ENCODE assay signal across 17 cellular contexts in the genomic region with DNA sequence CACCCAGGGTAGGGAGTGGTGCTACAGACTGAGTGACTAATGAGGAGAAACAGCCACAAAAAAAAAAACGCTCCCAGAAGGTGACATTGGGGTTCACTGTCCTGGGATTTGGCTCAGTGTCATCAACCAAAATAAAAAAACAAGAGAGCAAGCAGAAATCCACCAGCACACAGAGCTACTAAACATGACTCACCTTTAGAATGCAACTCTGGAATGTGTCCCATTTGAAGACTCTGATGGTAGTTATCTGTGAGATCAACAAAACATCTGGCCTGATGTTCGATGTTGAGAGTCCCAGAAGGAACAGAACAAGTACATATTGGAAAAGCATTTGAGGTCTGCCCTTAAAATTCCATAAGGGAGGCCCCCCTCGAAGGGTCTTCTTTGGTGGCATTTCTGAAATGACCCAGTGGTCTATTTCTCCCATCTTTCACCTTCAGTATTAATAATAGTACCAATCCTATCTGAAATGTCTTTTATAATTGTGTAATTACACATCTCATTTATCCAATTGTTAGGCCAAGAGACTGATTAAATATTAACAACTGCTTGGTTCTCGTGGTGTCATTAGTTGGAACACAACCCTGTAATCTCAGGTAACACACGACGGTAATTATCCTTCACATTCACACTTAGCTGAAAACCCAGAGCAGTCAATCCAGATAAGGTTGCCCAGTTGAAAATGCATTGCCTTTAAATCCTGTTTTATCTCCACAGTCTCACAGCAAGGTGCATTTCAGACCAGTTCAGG.
DNase-seq lines count a peak whose midpoint lies in the region; ATAC-seq, FAIRE-seq and TF ChIP-seq lines count a peak whose summit lies in the region.
"Had no signal": no experiment of that assay in that cellular context is flagged by ENCODE, and none has a peak within 500 bp of the region (broad histone marks: within the 10 kb centered on the region; RNA-seq: fewer than 3 reads in every experiment).

No MANE protein-coding gene starts in this region.

- H3K4me2 ChIP-seq in endothelial cell of umbilical vein (ENCODE audit: insufficient read depth, low read length): no peak overlapping the region

- no peaks in the 10 kb centered on the region for H3K9me3 Mint-ChIP-seq in nephron
- H3K9me3 Mint-ChIP-seq: dendritic cell treated with granulocyte-macrophage colony-stimulating factor and Interleukin-4, amounts not matched to agents 40 ng/mL and 50 ng/mL, for 4 days; T-cell had no signal

- H3K4me3 ChIP-seq in endothelial cell of umbilical vein (replicated peaks in 1 of 3; ENCODE audit: insufficient read depth in 1 of 3, low read depth in 1 of 3, low read length in 3 of 3): no peak overlapping the region
- H3K4me3 ChIP-seq: ascending aorta, HAP-1, transverse colon had no signal

- no peaks in the 10 kb centered on the region for H3K9me1 ChIP-seq in endothelial cell of umbilical vein (replicated peaks; ENCODE audit: control insufficient read depth, extremely low read depth, insufficient read depth, low read length)

- H3K4me1 ChIP-seq in endothelial cell of umbilical vein (ENCODE audit: control insufficient read depth, extremely low read depth, insufficient read depth, low read length): no peaks in the 10 kb centered on the region

- dilution Hi-C loops in endothelial cell of umbilical vein (cut with MboI; ENCODE audit: extremely low pct_ligation_motif_present, low sequenced_read_pairs): no loop called here

- H3K9ac ChIP-seq in endothelial cell of umbilical vein (replicated peaks; ENCODE audit: extremely low read depth, insufficient read depth, low read length): no peak overlapping the region

- no peak overlapping the region for H2AFZ ChIP-seq in endothelial cell of umbilical vein (ENCODE audit: low read depth, low read length)

- TF ChIP-seq POLR2A in endothelial cell of umbilical vein (IDR thresholded peaks at IDR 0.05; ENCODE audit: low read depth, low read length): no peak

- H3K27ac Mint-ChIP-seq in nephron: peak overlapping the region; percentile 29 to 85 (median 34)
- H3K27ac Mint-ChIP-seq: B cell; dendritic cell treated with granulocyte-macrophage colony-stimulating factor and Interleukin-4, amounts not matched to agents 40 ng/mL and 50 ng/mL, for 4 days; T-cell had no signal

- POLR2A ChIA-PET in endothelial cell of umbilical vein (lab: Charles Lee): interaction anchor here (0.7 kb wide), 1 partner anchor 355 kb away, joined by 4 read pairs; no protein-coding TSS in a partner anchor

- H3K27me3 ChIP-seq in endothelial cell of umbilical vein (ENCODE audit: control insufficient read depth in 2 of 2, insufficient read depth in 2 of 2, low read length in 2 of 2): no peaks in the 10 kb centered on the region
- H3K27me3 ChIP-seq: ascending aorta, transverse colon had no signal

- H3K36me3 ChIP-seq in endothelial cell of umbilical vein (ENCODE audit: control insufficient read depth in 2 of 2, extremely low read depth in 1 of 2, insufficient read depth in 2 of 2, low read length in 2 of 2): no peaks in the 10 kb centered on the region
- H3K36me3 ChIP-seq: ascending aorta, HAP-1, transverse colon had no signal

- ATAC-seq in HG02981 (IDR thresholded peaks at IDR 0.05; ENCODE audit: unreplicated experiment): no peak
- ATAC-seq: T-cell had no signal

- no peaks in the 10 kb centered on the region for H4K20me1 ChIP-seq in endothelial cell of umbilical vein (replicated peaks; ENCODE audit: control insufficient read depth, extremely low read depth, insufficient read depth, low read length)

- DNase-seq in EH (ENCODE audit: low read depth): peak; percentile 58
- peak; percentile 15 for DNase-seq in NCI-H2227 treated with DMSO at 0.1 percent for 48 hours (lab: John Stamatoyannopoulos, UW)
- no peak for DNase-seq in endothelial cell of umbilical vein (ENCODE audit: low read depth, low spot score)
- DNase-seq in NCI-H1694 (lab: John Stamatoyannopoulos, UW): no peak
- no peak for DNase-seq in NCI-H345 (lab: John Stamatoyannopoulos, UW)
- no peak for DNase-seq in frontal cortex (ENCODE audit: low spot score in 2 of 2)
- DNase-seq: NCI-H1092 treated with DMSO at 0.1 percent for 48 hours, NCI-H510A, nucleus accumbens, T-cell, transverse colon had no signal

- H3K4me1 Mint-ChIP-seq in nephron: peaks cover 85% of the 10 kb centered on the region
- H3K4me1 Mint-ChIP-seq: B cell, T-cell had no signal

- H3K36me3 Mint-ChIP-seq in nephron (ENCODE audit: low read depth): no peaks in the 10 kb centered on the region
- H3K36me3 Mint-ChIP-seq: T-cell had no signal

- H3K9me3 ChIP-seq in endothelial cell of umbilical vein (replicated peaks; ENCODE audit: control insufficient read depth, insufficient read depth, low read length): no peaks in the 10 kb centered on the region
- H3K9me3 ChIP-seq: ascending aorta, HAP-1, transverse colon had no signal

- CTCF ChIA-PET in endothelial cell of umbilical vein (lab: Charles Lee): interaction anchor here (2.5 kb wide), 1 partner anchor 18 kb away, joined by 8 read pairs; no protein-coding TSS in a partner anchor

- H3K79me2 ChIP-seq in endothelial cell of umbilical vein (ENCODE audit: control insufficient read depth, insufficient read depth, low read length): no peaks in the 10 kb centered on the region

- BruUV-seq in endothelial cell of umbilical vein (replicated peaks; lab: Mats Ljungman, UMichigan): no TSS peak

- H3K27ac ChIP-seq in endothelial cell of umbilical vein (ENCODE audit: insufficient read depth, low read depth, low read length): no peak overlapping the region
- H3K27ac ChIP-seq: ascending aorta, transverse colon had no signal

- H3K4me3 Mint-ChIP-seq in nephron: no peak overlapping the region
- H3K4me3 Mint-ChIP-seq: B cell; dendritic cell treated with granulocyte-macrophage colony-stimulating factor and Interleukin-4, amounts not matched to agents 40 ng/mL and 50 ng/mL, for 4 days; T-cell had no signal

- FAIRE-seq in endothelial cell of umbilical vein (lab: Jason Lieb, UNC): peak; percentile 62
- FAIRE-seq in frontal cortex (lab: Jason Lieb, UNC): no peak

- intact Hi-C loops in endothelial cell of umbilical vein (cut with micrococcal nuclease): no loop called here

- H3K27me3 Mint-ChIP-seq in nephron (ENCODE audit: low read depth): no peaks in the 10 kb centered on the region
- H3K27me3 Mint-ChIP-seq: dendritic cell treated with granulocyte-macrophage colony-stimulating factor and Interleukin-4, amounts not matched to agents 40 ng/mL and 50 ng/mL, for 4 days had no signal

- TF ChIP-seq CTCF in endothelial cell of umbilical vein (IDR thresholded peaks at IDR 0.05; ENCODE audit: extremely low read depth in 1 of 2, insufficient read depth in 1 of 2, low read depth in 1 of 2, low read length in 2 of 2) (no peak), nephron (IDR thresholded peaks at IDR 0.05; ENCODE audit: unreplicated experiment in 3 of 3) (no peak)

TF ChIP-seq in endothelial cell of umbilical vein, 7 proteins besides CTCF, POLR2A, EP300 and RAD21:
- TF ChIP-seq, protein P1, sequence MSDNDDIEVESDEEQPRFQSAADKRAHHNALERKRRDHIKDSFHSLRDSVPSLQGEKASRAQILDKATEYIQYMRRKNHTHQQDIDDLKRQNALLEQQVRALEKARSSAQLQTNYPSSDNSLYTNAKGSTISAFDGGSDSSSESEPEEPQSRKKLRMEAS (IDR thresholded peaks at IDR 0.05; ENCODE audit: insufficient read depth, insufficient read length): no peak
- TF ChIP-seq MYC (IDR thresholded peaks at IDR 0.05; ENCODE audit: low read depth, low read length) (no peak), EZH2 (IDR thresholded peaks at IDR 0.05; ENCODE audit: borderline replicate concordance, low read depth, low read length, severe bottlenecking) (no peak), POLR2AphosphoS5 (IDR thresholded peaks at IDR 0.05; ENCODE audit: insufficient read depth, low read depth, low read length) (no peak), FOS (IDR thresholded peaks at IDR 0.05; ENCODE audit: borderline replicate concordance, insufficient read depth, low read length) (no peak), GATA2 (IDR thresholded peaks at IDR 0.05; ENCODE audit: insufficient read depth, insufficient read length, low read depth, low read length) (no peak), JUN (IDR thresholded peaks at IDR 0.05; ENCODE audit: borderline replicate concordance, insufficient read depth, insufficient read length, low read depth) (no peak)

Comparison
In these comparisons a context has a peak if more than half of its experiments do, and no peak if none do; other contexts are left out.
1. DNase-seq: peak in EH (single experiment) and NCI-H2227 treated with DMSO at 0.1 percent for 48 hours (single experiment); none in endothelial cell of umbilical vein (single experiment), NCI-H1694 (single experiment), NCI-H345 (single experiment) and frontal cortex (0 of 2).